Comparison of ENCODE assay signal across 11 cellular contexts in genomic region chr3:52315977-52316764, GRCh38. TPM values are rescaled to one million over a fixed set of nuclear protein-coding genes. Genes with fewer than 3 reads are reported as not detected.
DNase-seq lines count a peak whose midpoint lies in the region; ATAC-seq, FAIRE-seq and TF ChIP-seq lines count a peak whose summit lies in the region.
"Had no signal": no experiment of that assay in that cellular context is flagged by ENCODE, and none has a peak within 500 bp of the region (broad histone marks: within the 10 kb centered on the region; RNA-seq: fewer than 3 reads in every experiment).

TSS of gene DNAH1 (plus strand) at chr3:52316319. CDS start at chr3:52322443, 6,124 bp downstream.

- no peak for TF ChIP-seq CTCF in gastroesophageal sphincter (IDR thresholded peaks at IDR 0.05)
- TF ChIP-seq CTCF in progenitor cell of endocrine pancreas (IDR thresholded peaks at IDR 0.05; ENCODE audit: unreplicated experiment) = no peak
- TF ChIP-seq CTCF in D721Med (IDR thresholded peaks at IDR 0.05; ENCODE audit: insufficient read depth, missing control alignments) = no peak

- no peak for TF ChIP-seq POLR2A in gastroesophageal sphincter (IDR thresholded peaks at IDR 0.05)

- H3K9me3 Mint-ChIP-seq in progenitor cell of endocrine pancreas (ENCODE audit: low read depth) = no peaks in the 10 kb centered on the region

- H3K27me3 ChIP-seq in gastroesophageal sphincter = no peaks in the 10 kb centered on the region
- H3K27me3 ChIP-seq: ascending aorta, right lobe of liver had no signal

- H3K27me3 Mint-ChIP-seq in progenitor cell of endocrine pancreas = peaks cover 15% of the 10 kb centered on the region

- H3K4me3 Mint-ChIP-seq in progenitor cell of endocrine pancreas (ENCODE audit: low read depth) = peak within 1 kb of the TSS; percentile 69

- H3K4me1 Mint-ChIP-seq in progenitor cell of endocrine pancreas (ENCODE audit: low read depth) = peaks cover 6% of the 10 kb centered on the region

- no peaks in the 10 kb centered on the region for H3K9me3 ChIP-seq in gastroesophageal sphincter
- H3K9me3 ChIP-seq: ascending aorta, right lobe of liver had no signal

- H3K36me3 Mint-ChIP-seq in progenitor cell of endocrine pancreas (ENCODE audit: insufficient read depth) = no peaks in the 10 kb centered on the region

- no peak for FAIRE-seq in D721Med (lab: Jason Lieb, UNC)

- 100% methylated on average over 1 of the region's 3 CpGs for WGBS in gastroesophageal sphincter (ENCODE audit: low coverage in 1 of 2), 2 donors

- H3K36me3 ChIP-seq in gastroesophageal sphincter = peaks cover 0 to 4% of the 10 kb centered on the region in 2 donors
- H3K36me3 ChIP-seq: ascending aorta, right lobe of liver had no signal

- peak within 1 kb of the TSS in 1 of 4 donors; percentile 6 for H3K27ac ChIP-seq in gastroesophageal sphincter
- H3K27ac ChIP-seq: 22Rv1, ascending aorta, right lobe of liver had no signal

- H3K4me1 ChIP-seq in gastroesophageal sphincter = peaks cover 0 to 32% (median 9%) of the 10 kb centered on the region in 3 donors
- H3K4me1 ChIP-seq: ascending aorta, right lobe of liver had no signal

- DNase-seq in DMS 273 (lab: John Stamatoyannopoulos, UW; ENCODE audit: unreplicated experiment) = peak; percentile 61
- no peak for DNase-seq in DMS 273 treated with DMSO at 0.1 percent for 48 hours (lab: John Stamatoyannopoulos, UW)
- DNase-seq in NCI-H524 (lab: John Stamatoyannopoulos, UW) = peak; percentile 90 to 91
- no peak for DNase-seq in progenitor cell of endocrine pancreas (ENCODE audit: low spot score, unreplicated experiment)
- no peak for DNase-seq in cerebellum (ENCODE audit: low spot score)
- DNase-seq in D721Med (ENCODE audit: insufficient read length, low spot score) = no peak
- DNase-seq in NCI-H2196 (lab: John Stamatoyannopoulos, UW; ENCODE audit: unreplicated experiment) = no peak

- no peak for TF ChIP-seq EP300 in gastroesophageal sphincter (IDR thresholded peaks at IDR 0.05)

- no peak for ATAC-seq in gastroesophageal sphincter
- ATAC-seq: right lobe of liver had no signal

- H3K4me3 ChIP-seq in gastroesophageal sphincter = peak within 1 kb of the TSS; percentile 20 to 44
- H3K4me3 ChIP-seq: right lobe of liver had no signal

- no peak within 1 kb of the TSS for H3K27ac Mint-ChIP-seq in progenitor cell of endocrine pancreas

RNA-seq across cellular contexts. Expression of gene DNAH1, which starts in this region (rescaled TPM):
- total RNA-seq in gastroesophageal sphincter (1 to 10 TPM; 3.2 to 8.1 (median 6.2) TPM), progenitor cell of endocrine pancreas (11.6 and 14.0 TPM in 2 replicates), cerebellum (5.0 TPM)

Comparison
In these comparisons a context has a peak if more than half of its experiments do, and no peak if none do; other contexts are left out.
1. DNase-seq: peak in DMS 273 (single experiment) and NCI-H524 (2 of 2); none in DMS 273 treated with DMSO at 0.1 percent for 48 hours (single experiment), progenitor cell of endocrine pancreas (single experiment), cerebellum (single experiment), D721Med (single experiment) and NCI-H2196 (single experiment).